20 cellular contexts compared by ENCODE assay signal in the genomic region with DNA sequence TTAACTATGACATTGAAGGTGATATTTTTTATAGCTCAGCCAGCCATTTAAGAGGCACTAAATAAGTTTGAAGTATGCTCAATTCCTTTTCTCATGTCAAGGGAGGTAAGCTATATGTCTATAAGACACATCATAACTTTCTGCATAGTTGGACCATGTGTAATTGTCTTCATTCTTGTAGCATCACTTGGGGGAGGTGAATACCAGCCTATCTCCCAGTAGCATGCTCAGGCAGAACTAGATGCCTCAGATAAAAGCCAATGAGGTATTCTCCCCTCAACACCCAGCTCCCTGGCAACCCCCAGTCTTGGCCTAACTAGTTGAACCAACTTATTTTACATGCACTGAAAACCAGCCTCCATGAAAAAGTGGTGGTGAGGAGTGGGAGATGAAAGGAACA.
"Had no signal": no experiment of that assay in that cellular context is flagged by ENCODE, and none has a peak within 500 bp of the region (broad histone marks: within the 10 kb centered on the region; RNA-seq: fewer than 3 reads in every experiment).

No MANE protein-coding gene starts in this region.

- DNase-seq: activated CD4-positive, alpha-beta T cell treated with anti-CD3 and anti-CD28 coated beads for 1 hour; activated CD8-positive, alpha-beta memory T cell treated with anti-CD3 and anti-CD28 coated beads for 24 hours; activated CD8-positive, alpha-beta memory T cell treated with anti-CD3 and anti-CD28 coated beads, Interleukin-2, amount 50 U/mL, for 48 hours; activated effector memory CD4-positive, alpha-beta T cell treated with Interleukin-2 at 50 U/mL for 16 hours; activated naive CD4-positive, alpha-beta T cell treated with anti-CD3 and anti-CD28 coated beads, Interleukin-2, amount 10 ng/mL, durations not matched to agents 7 days and 5 days; activated naive CD8-positive, alpha-beta T cell treated with anti-CD3 and anti-CD28 coated beads, Interleukin-2, amount 50 U/mL, for 24 hours; activated T-cell treated with anti-CD3 and anti-CD28 coated beads, Interleukin-2, amount 50 U/mL, for 48 hours; heart right ventricle; left cardiac atrium; mesendoderm; naive thymus-derived CD8-positive, alpha-beta T cell; psoas muscle; right cardiac atrium; small intestine; stimulated activated CD4-positive, alpha-beta T cell treated with anti-CD3 and anti-CD28 coated beads, Interleukin-4, amount 100 ng/mL, for 24 hours; stomach; upper lobe of left lung; WERI-Rb-1 had no signal

- H3K27me3 ChIP-seq: gastroesophageal sphincter, heart right ventricle, stomach, upper lobe of left lung had no signal

- ATAC-seq: activated naive CD8-positive, alpha-beta T cell treated with anti-CD3 and anti-CD28 coated beads, Interleukin-2, amount 50 U/mL, for 24 hours; gastroesophageal sphincter; heart right ventricle; left cardiac atrium; naive thymus-derived CD8-positive, alpha-beta T cell; psoas muscle; right cardiac atrium; stimulated activated effector memory CD8-positive, alpha-beta T cell treated with anti-CD3 and anti-CD28 coated beads, Interleukin-12 subunit alpha, Interleukin-12 subunit beta, amount 100 ng/mL, for 72 hours had no signal

- H3K4me3 ChIP-seq: gastroesophageal sphincter, heart right ventricle, psoas muscle, stomach, upper lobe of left lung had no signal

- H3K36me3 ChIP-seq: gastroesophageal sphincter, heart right ventricle, stomach, upper lobe of left lung, WERI-Rb-1 had no signal

- H3K27ac ChIP-seq: gastroesophageal sphincter, heart right ventricle, psoas muscle, stomach, upper lobe of left lung, WERI-Rb-1 had no signal

- H3K4me1 ChIP-seq: gastroesophageal sphincter, heart right ventricle, psoas muscle, stomach, upper lobe of left lung had no signal

- H3K9me3 ChIP-seq: gastroesophageal sphincter, heart right ventricle, psoas muscle, stomach, upper lobe of left lung had no signal
